Comparison of ENCODE assay signal across 18 cellular contexts in genomic region chr9:27394154-27394825, GRCh38.
A peak's percentile ranks its signal among the peaks of the same experiment; 100 is the strongest.
DNase-seq lines count a peak whose midpoint lies in the region; ATAC-seq and TF ChIP-seq lines count a peak whose summit lies in the region.
"Had no signal": no experiment of that assay in that cellular context is flagged by ENCODE, and none has a peak within 500 bp of the region (broad histone marks: within the 10 kb centered on the region; RNA-seq: fewer than 3 reads in every experiment).

No MANE protein-coding gene starts in this region.

- DNase-seq in heart left ventricle (peak in 1 of 5 donors; percentile 11), Right ventricle myocardium inferior (ENCODE audit: missing footprints) (no peak), left ventricle myocardium superior (no peak), progenitor cell of endocrine pancreas (ENCODE audit: low spot score, unreplicated experiment) (no peak), H4 (ENCODE audit: low spot score) (no peak), superior temporal gyrus (ENCODE audit: extremely low spot score) (no peak), NCI-H1694 treated with DMSO at 0.1 percent for 48 hours (lab: John Stamatoyannopoulos, UW) (no peak)
- DNase-seq: ACHN; activated CD4-positive, alpha-beta memory T cell treated with anti-CD3 and anti-CD28 coated beads, Interleukin-2, amount 10 ng/mL, durations not matched to agents 7 days and 5 days; activated naive CD4-positive, alpha-beta T cell treated with anti-CD3 and anti-CD28 coated beads for 36 hours; DMS53; effector memory CD4-positive, alpha-beta T cell; NK-92 treated with Interleukin-12 subunit alpha and Interleukin-12 subunit beta, amount 100 ng/mL, for 24 hours; SW 1271 had no signal

- 24 to 45% (median 35%) methylated on average over 4 of the region's 4 CpGs for WGBS in heart left ventricle, 4 donors

- TF ChIP-seq POLR2A in heart left ventricle (IDR thresholded peaks at IDR 0.05) = no peak

- peaks cover 2% of the 10 kb centered on the region for H3K36me3 Mint-ChIP-seq in progenitor cell of endocrine pancreas (ENCODE audit: insufficient read depth)

- peak overlapping the region in 3 of 12 donors; percentile 5 to 25 (median 24) for H3K27ac ChIP-seq in heart left ventricle

- ATAC-seq in heart left ventricle (peak; percentile 41 to 85 (median 74)), Right ventricle myocardium inferior (no peak), left ventricle myocardium superior (peak; percentile 72), GM18519 (IDR thresholded peaks at IDR 0.05; ENCODE audit: low FRiP score, unreplicated experiment) (no peak)
- ATAC-seq: HCT116, HepG2 had no signal

- H3K27me3 Mint-ChIP-seq in progenitor cell of endocrine pancreas = no peaks in the 10 kb centered on the region
- H3K27me3 Mint-ChIP-seq: stimulated activated naive CD8-positive, alpha-beta T cell treated with anti-CD3 and anti-CD28 coated beads, Interleukin-15, Interleukin-2, amounts not matched to agents 100 ng/mL and 50 ng/mL, for 24 hours had no signal

- peaks cover 0 to 39% (median 16%) of the 10 kb centered on the region in 12 donors for H3K4me1 ChIP-seq in heart left ventricle

- H3K4me3 Mint-ChIP-seq in progenitor cell of endocrine pancreas (ENCODE audit: low read depth) = no peak overlapping the region
- H3K4me3 Mint-ChIP-seq: activated CD4-positive, alpha-beta memory T cell treated with anti-CD3 and anti-CD28 coated beads, Interleukin-2, amount 10 ng/mL, durations not matched to agents 7 days and 5 days; activated naive CD4-positive, alpha-beta T cell treated with anti-CD3 and anti-CD28 coated beads for 36 hours; stimulated activated naive CD8-positive, alpha-beta T cell treated with anti-CD3 and anti-CD28 coated beads, Interleukin-15, Interleukin-2, amounts not matched to agents 100 ng/mL and 50 ng/mL, for 24 hours had no signal

- H3K4me3 ChIP-seq in heart left ventricle = no peak overlapping the region

- H3K4me1 Mint-ChIP-seq in progenitor cell of endocrine pancreas (ENCODE audit: low read depth) = peaks cover 28% of the 10 kb centered on the region
- H3K4me1 Mint-ChIP-seq: activated CD4-positive, alpha-beta memory T cell treated with anti-CD3 and anti-CD28 coated beads, Interleukin-2, amount 10 ng/mL, durations not matched to agents 7 days and 5 days had no signal

- H3K9me3 ChIP-seq in heart left ventricle = peaks cover 0 to 4% (median 0%) of the 10 kb centered on the region in 12 donors

- H3K27ac Mint-ChIP-seq in progenitor cell of endocrine pancreas = peak overlapping the region; percentile 31
- H3K27ac Mint-ChIP-seq: activated CD4-positive, alpha-beta memory T cell treated with anti-CD3 and anti-CD28 coated beads, Interleukin-2, amount 10 ng/mL, durations not matched to agents 7 days and 5 days; activated naive CD4-positive, alpha-beta T cell treated with anti-CD3 and anti-CD28 coated beads for 36 hours; stimulated activated naive CD8-positive, alpha-beta T cell treated with anti-CD3 and anti-CD28 coated beads, Interleukin-15, Interleukin-2, amounts not matched to agents 100 ng/mL and 50 ng/mL, for 24 hours had no signal

- H3K9me3 Mint-ChIP-seq in progenitor cell of endocrine pancreas (ENCODE audit: low read depth) = peaks cover 6% of the 10 kb centered on the region
- H3K9me3 Mint-ChIP-seq: activated CD4-positive, alpha-beta memory T cell treated with anti-CD3 and anti-CD28 coated beads, Interleukin-2, amount 10 ng/mL, durations not matched to agents 7 days and 5 days; activated naive CD4-positive, alpha-beta T cell treated with anti-CD3 and anti-CD28 coated beads for 36 hours; stimulated activated naive CD8-positive, alpha-beta T cell treated with anti-CD3 and anti-CD28 coated beads, Interleukin-15, Interleukin-2, amounts not matched to agents 100 ng/mL and 50 ng/mL, for 24 hours had no signal

- H3K27me3 ChIP-seq in heart left ventricle = no peaks in the 10 kb centered on the region

- intact Hi-C loops in heart left ventricle (cut with DNase I) (loop anchor here in 1 of 10 donors (5.0 kb wide), 1 partner anchor 52 kb away; no protein-coding TSS in a partner anchor), Right ventricle myocardium inferior (cut with DNase I) (no loop called here), left ventricle myocardium superior (cut with micrococcal nuclease) (no loop called here)

- no peaks in the 10 kb centered on the region for H3K36me3 ChIP-seq in heart left ventricle

- no peak for TF ChIP-seq CTCF in heart left ventricle (IDR thresholded peaks at IDR 0.05)
- TF ChIP-seq CTCF in progenitor cell of endocrine pancreas (IDR thresholded peaks at IDR 0.05; ENCODE audit: unreplicated experiment) = no peak

Comparison
In these comparisons a context has a peak if more than half of its experiments do, and no peak if none do; other contexts are left out.
1. ATAC-seq: peak in heart left ventricle (4 of 4) and left ventricle myocardium superior (single experiment); none in Right ventricle myocardium inferior (single experiment) and GM18519 (single experiment).